8 cellular contexts compared by ENCODE assay signal in the genomic region with DNA sequence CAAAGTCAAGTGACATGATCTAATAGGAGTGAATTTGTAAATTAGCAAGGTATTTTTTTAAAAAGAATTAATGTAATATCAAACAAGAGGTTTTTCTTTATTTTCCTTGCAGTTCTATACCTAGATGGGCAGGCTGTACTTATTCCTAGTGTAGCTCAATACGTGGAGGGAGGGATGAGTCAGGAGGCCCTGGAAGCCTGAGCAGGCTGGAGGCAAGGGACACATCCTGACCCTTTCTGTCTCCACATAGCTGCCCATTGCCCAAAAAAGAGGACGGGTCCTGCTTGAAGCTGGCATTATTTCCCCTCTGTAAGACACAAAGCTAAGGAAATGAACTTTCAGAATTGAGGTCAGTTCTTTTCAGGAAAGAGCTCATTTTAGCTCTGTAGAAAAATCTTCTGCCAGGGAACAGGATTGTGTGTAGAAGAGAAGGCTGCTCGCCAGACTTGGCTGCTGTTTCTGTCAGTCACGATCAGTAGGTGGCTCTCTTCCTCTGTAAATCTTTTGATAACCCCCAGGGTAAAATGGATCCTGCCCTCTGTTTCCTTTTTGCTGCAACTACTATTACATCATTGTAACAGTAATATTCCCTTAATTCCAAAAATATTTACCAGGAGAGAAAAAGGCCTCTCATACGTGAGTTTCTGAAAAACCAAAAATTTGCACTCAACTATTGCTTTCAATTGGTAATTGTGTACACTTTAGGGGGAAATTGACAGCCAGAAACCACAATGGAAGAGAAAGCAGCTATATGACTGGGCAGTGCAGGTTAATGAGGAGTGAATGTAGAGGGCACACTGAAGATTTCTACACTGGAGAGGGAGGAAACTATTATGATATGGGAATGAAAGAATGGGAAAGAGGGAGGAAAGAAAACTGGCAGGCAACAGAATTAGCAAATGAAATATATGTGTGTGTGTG. TPM values are rescaled to one million over a fixed set of nuclear protein-coding genes. Genes with fewer than 3 reads are reported as not detected.
A peak's percentile ranks its signal among the peaks of the same experiment; 100 is the strongest.
DNase-seq lines count a peak whose midpoint lies in the region; ATAC-seq, FAIRE-seq and TF ChIP-seq lines count a peak whose summit lies in the region.

No MANE protein-coding gene starts in this region.

- TF ChIP-seq CTCF in 22Rv1 (IDR thresholded peaks at IDR 0.05), result peak; percentile 57
- peak; percentile 10 to 45 for TF ChIP-seq CTCF in brain (conservative IDR thresholded peaks at IDR 0.05)
- no peak for TF ChIP-seq CTCF in suprapubic skin (IDR thresholded peaks at IDR 0.05)

- H3K9me3 ChIP-seq in suprapubic skin, result no peaks in the 10 kb centered on the region

- no peaks in the 10 kb centered on the region for H3K27me3 Mint-ChIP-seq in brain
- no peaks in the 10 kb centered on the region for H3K27me3 Mint-ChIP-seq in activated naive CD8-positive, alpha-beta T cell treated with anti-CD3 and anti-CD28 coated beads for 36 hours

- peaks cover 0 to 6% (median 2%) of the 10 kb centered on the region in 5 experiments for H3K9me3 Mint-ChIP-seq in brain
- H3K9me3 Mint-ChIP-seq in activated naive CD8-positive, alpha-beta T cell treated with anti-CD3 and anti-CD28 coated beads for 36 hours, result peaks cover 5% of the 10 kb centered on the region

- TF ChIP-seq POLR2A in GM12892 (IDR thresholded peaks at IDR 0.05; ENCODE audit: low read depth, low read length), result no peak
- no peak for TF ChIP-seq POLR2A in suprapubic skin (IDR thresholded peaks at IDR 0.05)

- TF ChIP-seq EP300 in suprapubic skin (IDR thresholded peaks at IDR 0.05), result no peak

- FAIRE-seq in GM12892 (lab: Jason Lieb, UNC), result peak; percentile 80

- DNase-seq in GM12892 (ENCODE audit: insufficient read length), result no peak
- peak; percentile 61 for DNase-seq in MV-4-11 (lab: John Stamatoyannopoulos, UW)
- peak; percentile 37 for DNase-seq in midbrain (lab: John Stamatoyannopoulos, UW)
- no peak for DNase-seq in activated naive CD8-positive, alpha-beta T cell treated with anti-CD3 and anti-CD28 coated beads for 36 hours
- no peak for DNase-seq in suprapubic skin (ENCODE audit: low spot score in 2 of 2)

- H3K4me1 ChIP-seq in suprapubic skin, result peaks cover 3% of the 10 kb centered on the region

- no peaks in the 10 kb centered on the region for H3K36me3 ChIP-seq in suprapubic skin

- no peaks in the 10 kb centered on the region for H3K36me3 Mint-ChIP-seq in brain
- no peaks in the 10 kb centered on the region for H3K36me3 Mint-ChIP-seq in activated naive CD8-positive, alpha-beta T cell treated with anti-CD3 and anti-CD28 coated beads for 36 hours

- no peak overlapping the region for H3K4me3 ChIP-seq in suprapubic skin

- peak; percentile 74 for ATAC-seq in HG02588 (IDR thresholded peaks at IDR 0.05; ENCODE audit: unreplicated experiment)

- WGBS in suprapubic skin, result 13% methylated on average over 5 of the region's 5 CpGs

- no peaks in the 10 kb centered on the region for H3K27me3 ChIP-seq in suprapubic skin

- H3K27ac ChIP-seq in 22Rv1 (no peak overlapping the region), suprapubic skin (no peak overlapping the region)

- no peak overlapping the region for H3K4me3 Mint-ChIP-seq in brain
- H3K4me3 Mint-ChIP-seq in activated naive CD8-positive, alpha-beta T cell treated with anti-CD3 and anti-CD28 coated beads for 36 hours, result no peak overlapping the region

- H3K27ac Mint-ChIP-seq in brain, result peak overlapping the region in 3 of 5 experiments; percentile 1 to 15 (median 7)
- no peak overlapping the region for H3K27ac Mint-ChIP-seq in activated naive CD8-positive, alpha-beta T cell treated with anti-CD3 and anti-CD28 coated beads for 36 hours

- H3K4me1 Mint-ChIP-seq in brain, result peaks cover 6% of the 10 kb centered on the region
- H3K4me1 Mint-ChIP-seq in activated naive CD8-positive, alpha-beta T cell treated with anti-CD3 and anti-CD28 coated beads for 36 hours, result peaks cover 7% of the 10 kb centered on the region

RNA-seq across cellular contexts. Expression of gene IFNW1, which starts 12.3 kb away (rescaled TPM):
- polyA plus RNA-seq in GM12892 (2012; ENCODE audit: missing spikeins), result not detected
- polyA plus RNA-seq in brain (ENCODE audit: insufficient read depth, low read depth, low replicate concordance), result not detected
- total RNA-seq in activated naive CD8-positive, alpha-beta T cell treated with anti-CD3 and anti-CD28 coated beads for 36 hours, result under 1 TPM in 1 of 2 experiments, not detected in 1; 0.10 TPM
- total RNA-seq in suprapubic skin, result not detected

RNA-seq across cellular contexts. Expression of gene IFNA21, which starts 12.5 kb away (rescaled TPM):
- polyA plus RNA-seq in GM12892 (2012; ENCODE audit: missing spikeins), result not detected
- polyA plus RNA-seq in brain (ENCODE audit: insufficient read depth, low read depth, low replicate concordance), result not detected
- total RNA-seq in activated naive CD8-positive, alpha-beta T cell treated with anti-CD3 and anti-CD28 coated beads for 36 hours, result not detected
- not detected for total RNA-seq in suprapubic skin

RNA-seq across cellular contexts. Expression of gene IFNA4, which starts 33.4 kb away (rescaled TPM):
- not detected for polyA plus RNA-seq in GM12892 (2012; ENCODE audit: missing spikeins)
- polyA plus RNA-seq in brain (ENCODE audit: insufficient read depth, low read depth, low replicate concordance), result not detected
- total RNA-seq in activated naive CD8-positive, alpha-beta T cell treated with anti-CD3 and anti-CD28 coated beads for 36 hours, result not detected
- not detected for total RNA-seq in suprapubic skin

RNA-seq across cellular contexts. Expression of gene IFNA7, which starts 48.1 kb away (rescaled TPM):
- polyA plus RNA-seq in GM12892 (2012; ENCODE audit: missing spikeins), result not detected
- polyA plus RNA-seq in brain (ENCODE audit: insufficient read depth, low read depth, low replicate concordance), result not detected
- not detected for total RNA-seq in activated naive CD8-positive, alpha-beta T cell treated with anti-CD3 and anti-CD28 coated beads for 36 hours
- total RNA-seq in suprapubic skin, result not detected

RNA-seq across cellular contexts. Expression of gene IFNA10, which starts 53.0 kb away (rescaled TPM):
- not detected for polyA plus RNA-seq in GM12892 (2012; ENCODE audit: missing spikeins)
- not detected for polyA plus RNA-seq in brain (ENCODE audit: insufficient read depth, low read depth, low replicate concordance)
- total RNA-seq in activated naive CD8-positive, alpha-beta T cell treated with anti-CD3 and anti-CD28 coated beads for 36 hours, result not detected
- not detected for total RNA-seq in suprapubic skin

Comparison
In these comparisons a context has a peak if more than half of its experiments do, and no peak if none do; other contexts are left out.
1. CTCF ChIP-seq: peak in 22Rv1 (single experiment) and brain (2 of 2); none in suprapubic skin (0 of 2).
2. DNase-seq: peak in MV-4-11 (single experiment) and midbrain (single experiment); none in GM12892 (single experiment), activated naive CD8-positive, alpha-beta T cell treated with anti-CD3 and anti-CD28 coated beads for 36 hours (single experiment) and suprapubic skin (0 of 2).